In the genomic region with DNA sequence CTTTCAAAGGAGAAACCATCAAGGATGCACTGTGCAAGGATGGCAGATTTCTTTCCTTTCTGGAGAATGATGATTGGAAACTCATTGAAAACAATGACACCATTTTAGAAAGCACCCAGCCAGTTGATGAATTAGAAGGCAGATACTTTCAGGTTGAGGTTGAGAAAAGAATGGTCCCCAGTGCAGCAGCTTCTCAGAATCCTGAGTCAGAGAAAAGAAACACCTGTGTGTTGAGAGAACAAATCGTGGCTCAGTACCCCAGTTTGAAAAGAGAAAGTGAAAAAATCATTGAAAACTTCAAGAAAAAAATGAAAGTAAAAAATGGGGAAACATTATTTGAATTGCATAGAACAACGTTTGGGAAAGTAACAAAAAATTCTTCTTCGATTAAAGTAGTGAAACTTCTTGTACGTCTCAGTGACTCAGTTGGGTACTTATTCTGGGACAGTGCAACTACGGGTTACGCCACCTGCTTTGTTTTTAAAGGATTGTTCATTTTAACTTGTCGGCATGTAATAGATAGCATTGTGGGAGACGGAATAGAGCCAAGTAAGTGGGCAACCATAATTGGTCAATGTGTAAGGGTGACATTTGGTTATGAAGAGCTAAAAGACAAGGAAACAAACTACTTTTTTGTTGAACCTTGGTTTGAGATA, we compare ENCODE assay signal across 11 cellular contexts. TPM values are rescaled to one million over a fixed set of nuclear protein-coding genes. Genes with fewer than 3 reads are reported as not detected.
DNase-seq lines count a peak whose midpoint lies in the region; ATAC-seq, FAIRE-seq and TF ChIP-seq lines count a peak whose summit lies in the region.
"Had no signal": no experiment of that assay in that cellular context is flagged by ENCODE, and none has a peak within 500 bp of the region (broad histone marks: within the 10 kb centered on the region; RNA-seq: fewer than 3 reads in every experiment).

No MANE protein-coding gene starts in this region.

- no peaks in the 10 kb centered on the region for H3K27me3 Mint-ChIP-seq in glutamatergic neuron (ENCODE audit: unreplicated experiment)

- peaks cover 29 to 49% of the 10 kb centered on the region in 2 donors for H3K36me3 Mint-ChIP-seq in activated naive CD4-positive, alpha-beta T cell treated with anti-CD3 and anti-CD28 coated beads, Interleukin-2, amount 50 U/mL, for 72 hours
- no peaks in the 10 kb centered on the region for H3K36me3 Mint-ChIP-seq in glutamatergic neuron (ENCODE audit: unreplicated experiment)

- no peak overlapping the region for H3K4me3 Mint-ChIP-seq in glutamatergic neuron (ENCODE audit: unreplicated experiment)

- no peaks in the 10 kb centered on the region for H3K4me1 ChIP-seq in osteoblast (ENCODE audit: insufficient read depth, low read length)
- H3K4me1 ChIP-seq: esophagus squamous epithelium had no signal

- no peaks in the 10 kb centered on the region for H4K20me1 ChIP-seq in osteoblast (ENCODE audit: insufficient read depth, low read length)

- peak; percentile 86 for FAIRE-seq in GM18507 (lab: Jason Lieb, UNC)
- FAIRE-seq: RCC 7860 had no signal

- DNase-seq in GM18507 (ENCODE audit: extremely low spot score, insufficient read length, low read depth) (no peak), glutamatergic neuron (no peak), T-helper 9 cell (no peak), NCI-H1694 (lab: John Stamatoyannopoulos, UW) (no peak), osteoblast (ENCODE audit: insufficient read length, low spot score, missing footprints) (no peak)
- peak in 1 of 2 donors; percentile 32 for DNase-seq in activated naive CD4-positive, alpha-beta T cell treated with anti-CD3 and anti-CD28 coated beads, Interleukin-2, amount 50 U/mL, for 72 hours (ENCODE audit: low spot score in 2 of 2)
- DNase-seq: activated effector memory CD4-positive, alpha-beta T cell treated with Interleukin-2 at 50 U/mL for 16 hours; esophagus squamous epithelium had no signal

- ATAC-seq in GM19463 (IDR thresholded peaks at IDR 0.05; ENCODE audit: unreplicated experiment) (peak; percentile 81), HG03066 (IDR thresholded peaks at IDR 0.05; ENCODE audit: low read depth, unreplicated experiment) (peak; percentile 88)
- ATAC-seq in activated naive CD4-positive, alpha-beta T cell treated with anti-CD3 and anti-CD28 coated beads, Interleukin-2, amount 50 U/mL, for 72 hours, result peak; percentile 88 to 96

- no peaks in the 10 kb centered on the region for H3K9me3 ChIP-seq in osteoblast (ENCODE audit: low read depth, low read length)
- H3K9me3 ChIP-seq: esophagus squamous epithelium had no signal

- no peaks in the 10 kb centered on the region for H3K4me1 Mint-ChIP-seq in glutamatergic neuron (ENCODE audit: low read depth, unreplicated experiment)

- peaks cover 4 to 5% of the 10 kb centered on the region in 2 donors for H3K9me3 Mint-ChIP-seq in activated naive CD4-positive, alpha-beta T cell treated with anti-CD3 and anti-CD28 coated beads, Interleukin-2, amount 50 U/mL, for 72 hours
- no peaks in the 10 kb centered on the region for H3K9me3 Mint-ChIP-seq in glutamatergic neuron (ENCODE audit: unreplicated experiment)

- H3K36me3 ChIP-seq in osteoblast (ENCODE audit: insufficient read depth, low read length), result peaks cover 19% of the 10 kb centered on the region

- H3K79me2 ChIP-seq in osteoblast (ENCODE audit: insufficient read depth, low read length), result no peaks in the 10 kb centered on the region

- H2AFZ ChIP-seq in osteoblast (ENCODE audit: low read length), result no peak overlapping the region

- no peak overlapping the region for H3K4me2 ChIP-seq in osteoblast (ENCODE audit: insufficient read depth, low read length)

- H3K27ac Mint-ChIP-seq in activated naive CD4-positive, alpha-beta T cell treated with anti-CD3 and anti-CD28 coated beads, Interleukin-2, amount 50 U/mL, for 72 hours, result peak overlapping the region; percentile 78 to 84
- no peak overlapping the region for H3K27ac Mint-ChIP-seq in glutamatergic neuron (ENCODE audit: unreplicated experiment)

- TF ChIP-seq CTCF in glutamatergic neuron (IDR thresholded peaks at IDR 0.05; ENCODE audit: partially characterized antibody, unreplicated experiment) (no peak), osteoblast (IDR thresholded peaks at IDR 0.05; ENCODE audit: extremely low read depth, low read depth, low read length) (no peak)

- no peaks in the 10 kb centered on the region for H3K27me3 ChIP-seq in osteoblast (ENCODE audit: insufficient read depth, low read length)
- H3K27me3 ChIP-seq: esophagus squamous epithelium had no signal

- no peak overlapping the region for H3K4me3 ChIP-seq in osteoblast (ENCODE audit: insufficient read depth, low read length)
- H3K4me3 ChIP-seq: esophagus squamous epithelium had no signal

- H3K27ac ChIP-seq in osteoblast (ENCODE audit: low read depth, low read length), result no peak overlapping the region
- H3K27ac ChIP-seq: esophagus squamous epithelium had no signal

RNA-seq across cellular contexts. Expression of a gene that starts 9.8 kb away (rescaled TPM):
- 100 to 1,000 TPM in 1 of 2 donors, 10 to 100 TPM in 1; 86.7 to 128 TPM for total RNA-seq in activated naive CD4-positive, alpha-beta T cell treated with anti-CD3 and anti-CD28 coated beads, Interleukin-2, amount 50 U/mL, for 72 hours
- total RNA-seq in glutamatergic neuron (ENCODE audit: unreplicated experiment) (3.1 TPM), osteoblast (40.5 and 48.6 TPM in 2 replicates)

RNA-seq across cellular contexts. Expression of a gene that starts 19.5 kb away (rescaled TPM):
- under 1 TPM in 1 of 2 donors, not detected in 1; 0.16 TPM for total RNA-seq in activated naive CD4-positive, alpha-beta T cell treated with anti-CD3 and anti-CD28 coated beads, Interleukin-2, amount 50 U/mL, for 72 hours
- total RNA-seq in glutamatergic neuron (ENCODE audit: unreplicated experiment) (4.1 TPM), osteoblast (under 0.01 and 0.29 TPM in 2 replicates)

RNA-seq across cellular contexts. Expression of a gene that starts 45.4 kb away (rescaled TPM):
- 10 to 100 TPM; 42.8 to 47.6 TPM for total RNA-seq in activated naive CD4-positive, alpha-beta T cell treated with anti-CD3 and anti-CD28 coated beads, Interleukin-2, amount 50 U/mL, for 72 hours
- total RNA-seq in glutamatergic neuron (ENCODE audit: unreplicated experiment) (6.4 TPM), osteoblast (0.72 and 1.8 TPM in 2 replicates)

Comparison
In these comparisons a context has a peak if more than half of its experiments do, and no peak if none do; other contexts are left out.
1. RNA of a gene that starts 9.8 kb away (total RNA-seq): 86.7 to 128 TPM in activated naive CD4-positive, alpha-beta T cell treated with anti-CD3 and anti-CD28 coated beads, Interleukin-2, amount 50 U/mL, for 72 hours and 40.5 to 48.6 TPM in osteoblast; 3.1 TPM in glutamatergic neuron (single experiment); every median in the first group is over 10 times any median in the second.
2. Peak in every context shown above with its lines, with median percentiles within 50 percentile points of each other: ATAC-seq.